1 cellular context compared by ENCODE assay signal in the genomic region with DNA sequence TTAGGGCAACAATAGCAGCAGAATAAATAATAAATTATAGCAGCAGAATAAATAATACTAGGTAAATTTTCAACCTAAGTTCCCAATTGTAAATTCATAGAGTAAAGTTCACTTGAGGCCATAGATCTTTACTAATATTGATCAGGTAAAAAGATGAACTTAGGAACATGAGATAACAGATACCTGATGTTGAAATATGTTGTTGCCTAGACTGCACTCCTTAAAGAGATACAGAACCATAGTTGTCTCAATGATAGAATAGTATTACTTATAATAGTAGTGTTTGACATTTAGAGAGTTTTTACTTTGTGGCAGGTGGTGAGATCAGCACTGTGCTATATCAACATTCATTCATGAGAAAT.
A peak's percentile ranks its signal among the peaks of the same experiment; 100 is the strongest.
TF ChIP-seq lines count a peak whose summit lies in the region.

No MANE protein-coding gene starts in this region.

TF ChIP-seq in HepG2, 621 proteins besides CTCF, POLR2A, EP300 and RAD21 (continues in another document):
- TF ChIP-seq ERF (CRISPR knock-in tag; IDR thresholded peaks at IDR 0.05) (no peak), POLR2AphosphoS2 (IDR thresholded peaks at IDR 0.05; ENCODE audit: low read depth, low read length) (no peak), SRSF1 (optimal IDR thresholded peaks at IDR 0.05; ENCODE audit: low read depth, low read length) (no peak), MXI1 (IDR thresholded peaks at IDR 0.05; ENCODE audit: borderline replicate concordance, low read depth, low read length) (no peak), NFYC (CRISPR knock-in tag; IDR thresholded peaks at IDR 0.05) (no peak), KAT2B (IDR thresholded peaks at IDR 0.05; ENCODE audit: borderline replicate concordance, low read depth, low read length) (peak; percentile 26; the same call in 1 of the 2 replicates), PHB2 (IDR thresholded peaks at IDR 0.05; ENCODE audit: partially characterized antibody) (no peak), NR2F6 (IDR thresholded peaks at IDR 0.05) (no peak), NR2F6 (CRISPR knock-in tag; IDR thresholded peaks at IDR 0.05) (no peak), ZNF34 (CRISPR knock-in tag; IDR thresholded peaks at IDR 0.05; ENCODE audit: borderline replicate concordance) (no peak), ZNF746 (CRISPR knock-in tag; IDR thresholded peaks at IDR 0.05) (no peak), NFIC (IDR thresholded peaks at IDR 0.05; ENCODE audit: low read length) (peak; percentile 81; the same call in 1 of the 2 replicates), SPEN (CRISPR knock-in tag; IDR thresholded peaks at IDR 0.05; ENCODE audit: low read depth) (no peak), MYC (CRISPR knock-in tag; IDR thresholded peaks at IDR 0.05; ENCODE audit: borderline replicate concordance) (no peak), HNF4A (CRISPR knock-in tag; IDR thresholded peaks at IDR 0.05) (peak; percentile 78), SSRP1 (CRISPR knock-in tag; IDR thresholded peaks at IDR 0.05) (no peak), BCL6 (CRISPR knock-in tag; IDR thresholded peaks at IDR 0.05) (peak; percentile 91), NCOR1 (IDR thresholded peaks at IDR 0.05; ENCODE audit: borderline replicate concordance, low read length) (peak; percentile 60; the same call in 1 of the 2 replicates), YEATS4 (CRISPR knock-in tag; IDR thresholded peaks at IDR 0.05; ENCODE audit: borderline replicate concordance) (no peak), CREB1 (IDR thresholded peaks at IDR 0.05) (no peak), CREB1 (CRISPR knock-in tag; IDR thresholded peaks at IDR 0.05) (0 out of 2 replicates have a peak, but pooled peaks have one; percentile 21), SOX13 (IDR thresholded peaks at IDR 0.05) (no peak), SOX13 (CRISPR knock-in tag; conservative IDR thresholded peaks at IDR 0.05 in 1 of 2, IDR thresholded peaks at IDR 0.05 in 1 of 2) (peak in 1 of 2 experiments; percentile 48; a peak in 1 of 4 replicates), POGZ (CRISPR knock-in tag; IDR thresholded peaks at IDR 0.05) (no peak), ZNF382 (CRISPR knock-in tag; IDR thresholded peaks at IDR 0.05; ENCODE audit: borderline replicate concordance) (no peak), ZNF451 (CRISPR knock-in tag; IDR thresholded peaks at IDR 0.05) (no peak), ISL2 (CRISPR knock-in tag; IDR thresholded peaks at IDR 0.05) (peak; percentile 40; the same call in 1 of the 2 replicates), SIX1 (CRISPR knock-in tag; IDR thresholded peaks at IDR 0.05; ENCODE audit: borderline replicate concordance) (peak; percentile 60; the same call in 1 of the 2 replicates), ONECUT2 (CRISPR knock-in tag; IDR thresholded peaks at IDR 0.05) (peak; percentile 79), ZBTB3 (CRISPR knock-in tag; IDR thresholded peaks at IDR 0.05; ENCODE audit: borderline replicate concordance, low read depth) (no peak), ZNF230 (CRISPR knock-in tag; IDR thresholded peaks at IDR 0.05) (no peak), NR2F2 (IDR thresholded peaks at IDR 0.05; ENCODE audit: borderline replicate concordance, low read depth) (0 out of 2 replicates have a peak, but pooled peaks have one; percentile 25), ESRRA (CRISPR knock-in tag; IDR thresholded peaks at IDR 0.05; ENCODE audit: low read depth) (no peak), SMAD3 (CRISPR knock-in tag; IDR thresholded peaks at IDR 0.05) (no peak), ZNF12 (CRISPR knock-in tag; IDR thresholded peaks at IDR 0.05) (no peak), FOSL1 (CRISPR knock-in tag; IDR thresholded peaks at IDR 0.05; ENCODE audit: borderline replicate concordance) (no peak), ATF1 (CRISPR knock-in tag; IDR thresholded peaks at IDR 0.05) (no peak), PLRG1 (conservative IDR thresholded peaks at IDR 0.05) (no peak)
- TF ChIP-seq, protein P1, sequence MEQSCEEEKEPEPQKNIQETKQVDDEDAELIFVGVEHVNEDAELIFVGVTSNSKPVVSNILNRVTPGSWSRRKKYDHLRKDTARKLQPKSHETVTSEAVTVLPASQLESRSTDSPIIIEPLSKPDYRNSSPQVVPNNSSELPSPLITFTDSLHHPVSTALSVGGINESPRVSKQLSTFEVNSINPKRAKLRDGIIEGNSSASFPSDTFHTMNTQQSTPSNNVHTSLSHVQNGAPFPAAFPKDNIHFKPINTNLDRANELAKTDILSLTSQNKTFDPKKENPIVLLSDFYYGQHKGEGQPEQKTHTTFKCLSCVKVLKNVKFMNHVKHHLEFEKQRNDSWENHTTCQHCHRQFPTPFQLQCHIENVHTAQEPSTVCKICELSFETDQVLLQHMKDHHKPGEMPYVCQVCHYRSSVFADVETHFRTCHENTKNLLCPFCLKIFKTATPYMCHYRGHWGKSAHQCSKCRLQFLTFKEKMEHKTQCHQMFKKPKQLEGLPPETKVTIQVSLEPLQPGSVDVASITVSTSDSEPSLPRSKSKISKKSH (CRISPR knock-in tag; IDR thresholded peaks at IDR 0.05; ENCODE audit: borderline replicate concordance) = no peak
- TF ChIP-seq, protein P2, sequence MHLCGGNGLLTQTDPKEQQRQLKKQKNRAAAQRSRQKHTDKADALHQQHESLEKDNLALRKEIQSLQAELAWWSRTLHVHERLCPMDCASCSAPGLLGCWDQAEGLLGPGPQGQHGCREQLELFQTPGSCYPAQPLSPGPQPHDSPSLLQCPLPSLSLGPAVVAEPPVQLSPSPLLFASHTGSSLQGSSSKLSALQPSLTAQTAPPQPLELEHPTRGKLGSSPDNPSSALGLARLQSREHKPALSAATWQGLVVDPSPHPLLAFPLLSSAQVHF (CRISPR knock-in tag; IDR thresholded peaks at IDR 0.05) = no peak
- TF ChIP-seq, protein P3, sequence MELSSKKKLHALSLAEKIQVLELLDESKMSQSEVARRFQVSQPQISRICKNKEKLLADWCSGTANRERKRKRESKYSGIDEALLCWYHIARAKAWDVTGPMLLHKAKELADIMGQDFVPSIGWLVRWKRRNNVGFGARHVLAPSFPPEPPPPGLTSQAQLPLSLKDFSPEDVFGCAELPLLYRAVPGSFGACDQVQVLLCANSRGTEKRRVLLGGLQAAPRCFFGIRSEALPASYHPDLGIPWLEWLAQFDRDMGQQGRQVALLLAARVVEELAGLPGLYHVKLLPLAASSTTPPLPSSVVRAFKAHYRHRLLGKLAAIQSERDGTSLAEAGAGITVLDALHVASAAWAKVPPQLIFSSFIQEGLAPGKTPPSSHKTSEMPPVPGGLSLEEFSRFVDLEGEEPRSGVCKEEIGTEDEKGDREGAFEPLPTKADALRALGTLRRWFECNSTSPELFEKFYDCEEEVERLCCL (CRISPR knock-in tag; IDR thresholded peaks at IDR 0.05; ENCODE audit: borderline replicate concordance) = no peak
- TF ChIP-seq, protein P4, sequence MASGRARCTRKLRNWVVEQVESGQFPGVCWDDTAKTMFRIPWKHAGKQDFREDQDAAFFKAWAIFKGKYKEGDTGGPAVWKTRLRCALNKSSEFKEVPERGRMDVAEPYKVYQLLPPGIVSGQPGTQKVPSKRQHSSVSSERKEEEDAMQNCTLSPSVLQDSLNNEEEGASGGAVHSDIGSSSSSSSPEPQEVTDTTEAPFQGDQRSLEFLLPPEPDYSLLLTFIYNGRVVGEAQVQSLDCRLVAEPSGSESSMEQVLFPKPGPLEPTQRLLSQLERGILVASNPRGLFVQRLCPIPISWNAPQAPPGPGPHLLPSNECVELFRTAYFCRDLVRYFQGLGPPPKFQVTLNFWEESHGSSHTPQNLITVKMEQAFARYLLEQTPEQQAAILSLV (CRISPR knock-in tag; IDR thresholded peaks at IDR 0.05; ENCODE audit: borderline replicate concordance) = no peak
- TF ChIP-seq, protein P5, sequence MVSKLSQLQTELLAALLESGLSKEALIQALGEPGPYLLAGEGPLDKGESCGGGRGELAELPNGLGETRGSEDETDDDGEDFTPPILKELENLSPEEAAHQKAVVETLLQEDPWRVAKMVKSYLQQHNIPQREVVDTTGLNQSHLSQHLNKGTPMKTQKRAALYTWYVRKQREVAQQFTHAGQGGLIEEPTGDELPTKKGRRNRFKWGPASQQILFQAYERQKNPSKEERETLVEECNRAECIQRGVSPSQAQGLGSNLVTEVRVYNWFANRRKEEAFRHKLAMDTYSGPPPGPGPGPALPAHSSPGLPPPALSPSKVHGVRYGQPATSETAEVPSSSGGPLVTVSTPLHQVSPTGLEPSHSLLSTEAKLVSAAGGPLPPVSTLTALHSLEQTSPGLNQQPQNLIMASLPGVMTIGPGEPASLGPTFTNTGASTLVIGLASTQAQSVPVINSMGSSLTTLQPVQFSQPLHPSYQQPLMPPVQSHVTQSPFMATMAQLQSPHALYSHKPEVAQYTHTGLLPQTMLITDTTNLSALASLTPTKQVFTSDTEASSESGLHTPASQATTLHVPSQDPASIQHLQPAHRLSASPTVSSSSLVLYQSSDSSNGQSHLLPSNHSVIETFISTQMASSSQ (IDR thresholded peaks at IDR 0.05; ENCODE audit: low read depth) = peak; percentile 39; the same call in 1 of the 2 replicates
- TF ChIP-seq, protein P5 (CRISPR knock-in tag; IDR thresholded peaks at IDR 0.05; ENCODE audit: borderline replicate concordance) = no peak
- TF ChIP-seq, protein P6, sequence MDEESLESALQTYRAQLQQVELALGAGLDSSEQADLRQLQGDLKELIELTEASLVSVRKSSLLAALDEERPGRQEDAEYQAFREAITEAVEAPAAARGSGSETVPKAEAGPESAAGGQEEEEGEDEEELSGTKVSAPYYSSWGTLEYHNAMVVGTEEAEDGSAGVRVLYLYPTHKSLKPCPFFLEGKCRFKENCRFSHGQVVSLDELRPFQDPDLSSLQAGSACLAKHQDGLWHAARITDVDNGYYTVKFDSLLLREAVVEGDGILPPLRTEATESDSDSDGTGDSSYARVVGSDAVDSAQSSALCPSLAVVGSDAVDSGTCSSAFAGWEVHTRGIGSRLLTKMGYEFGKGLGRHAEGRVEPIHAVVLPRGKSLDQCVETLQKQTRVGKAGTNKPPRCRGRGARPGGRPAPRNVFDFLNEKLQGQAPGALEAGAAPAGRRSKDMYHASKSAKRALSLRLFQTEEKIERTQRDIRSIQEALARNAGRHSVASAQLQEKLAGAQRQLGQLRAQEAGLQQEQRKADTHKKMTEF (CRISPR knock-in tag; IDR thresholded peaks at IDR 0.05) = peak; percentile 37; the same call in 1 of the 2 replicates
- TF ChIP-seq, protein P7, sequence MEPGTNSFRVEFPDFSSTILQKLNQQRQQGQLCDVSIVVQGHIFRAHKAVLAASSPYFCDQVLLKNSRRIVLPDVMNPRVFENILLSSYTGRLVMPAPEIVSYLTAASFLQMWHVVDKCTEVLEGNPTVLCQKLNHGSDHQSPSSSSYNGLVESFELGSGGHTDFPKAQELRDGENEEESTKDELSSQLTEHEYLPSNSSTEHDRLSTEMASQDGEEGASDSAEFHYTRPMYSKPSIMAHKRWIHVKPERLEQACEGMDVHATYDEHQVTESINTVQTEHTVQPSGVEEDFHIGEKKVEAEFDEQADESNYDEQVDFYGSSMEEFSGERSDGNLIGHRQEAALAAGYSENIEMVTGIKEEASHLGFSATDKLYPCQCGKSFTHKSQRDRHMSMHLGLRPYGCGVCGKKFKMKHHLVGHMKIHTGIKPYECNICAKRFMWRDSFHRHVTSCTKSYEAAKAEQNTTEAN (CRISPR knock-in tag; conservative IDR thresholded peaks at IDR 0.05) = no peak
- TF ChIP-seq, protein P8, sequence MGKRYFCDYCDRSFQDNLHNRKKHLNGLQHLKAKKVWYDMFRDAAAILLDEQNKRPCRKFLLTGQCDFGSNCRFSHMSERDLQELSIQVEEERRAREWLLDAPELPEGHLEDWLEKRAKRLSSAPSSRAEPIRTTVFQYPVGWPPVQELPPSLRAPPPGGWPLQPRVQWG (CRISPR knock-in tag; IDR thresholded peaks at IDR 0.05; ENCODE audit: borderline replicate concordance, low read depth) = no peak
- TF ChIP-seq, protein P9, sequence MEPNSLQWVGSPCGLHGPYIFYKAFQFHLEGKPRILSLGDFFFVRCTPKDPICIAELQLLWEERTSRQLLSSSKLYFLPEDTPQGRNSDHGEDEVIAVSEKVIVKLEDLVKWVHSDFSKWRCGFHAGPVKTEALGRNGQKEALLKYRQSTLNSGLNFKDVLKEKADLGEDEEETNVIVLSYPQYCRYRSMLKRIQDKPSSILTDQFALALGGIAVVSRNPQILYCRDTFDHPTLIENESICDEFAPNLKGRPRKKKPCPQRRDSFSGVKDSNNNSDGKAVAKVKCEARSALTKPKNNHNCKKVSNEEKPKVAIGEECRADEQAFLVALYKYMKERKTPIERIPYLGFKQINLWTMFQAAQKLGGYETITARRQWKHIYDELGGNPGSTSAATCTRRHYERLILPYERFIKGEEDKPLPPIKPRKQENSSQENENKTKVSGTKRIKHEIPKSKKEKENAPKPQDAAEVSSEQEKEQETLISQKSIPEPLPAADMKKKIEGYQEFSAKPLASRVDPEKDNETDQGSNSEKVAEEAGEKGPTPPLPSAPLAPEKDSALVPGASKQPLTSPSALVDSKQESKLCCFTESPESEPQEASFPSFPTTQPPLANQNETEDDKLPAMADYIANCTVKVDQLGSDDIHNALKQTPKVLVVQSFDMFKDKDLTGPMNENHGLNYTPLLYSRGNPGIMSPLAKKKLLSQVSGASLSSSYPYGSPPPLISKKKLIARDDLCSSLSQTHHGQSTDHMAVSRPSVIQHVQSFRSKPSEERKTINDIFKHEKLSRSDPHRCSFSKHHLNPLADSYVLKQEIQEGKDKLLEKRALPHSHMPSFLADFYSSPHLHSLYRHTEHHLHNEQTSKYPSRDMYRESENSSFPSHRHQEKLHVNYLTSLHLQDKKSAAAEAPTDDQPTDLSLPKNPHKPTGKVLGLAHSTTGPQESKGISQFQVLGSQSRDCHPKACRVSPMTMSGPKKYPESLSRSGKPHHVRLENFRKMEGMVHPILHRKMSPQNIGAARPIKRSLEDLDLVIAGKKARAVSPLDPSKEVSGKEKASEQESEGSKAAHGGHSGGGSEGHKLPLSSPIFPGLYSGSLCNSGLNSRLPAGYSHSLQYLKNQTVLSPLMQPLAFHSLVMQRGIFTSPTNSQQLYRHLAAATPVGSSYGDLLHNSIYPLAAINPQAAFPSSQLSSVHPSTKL (CRISPR knock-in tag; IDR thresholded peaks at IDR 0.05) = peak; percentile 69; the same call in 1 of the 2 replicates
